Comparison of ENCODE assay signal across 1 cellular context in genomic region chr15:90065682-90066049, GRCh38.
TF ChIP-seq lines count a peak whose summit lies in the region.

No MANE protein-coding gene starts in this region.

TF ChIP-seq in GM23338, 12 proteins besides CTCF, POLR2A, EP300 and RAD21 (continued from another document):
- TF ChIP-seq ZNF462 (CRISPR knock-in tag; IDR thresholded peaks at IDR 0.05) (no peak), ETS1 (IDR thresholded peaks at IDR 0.05) (no peak), NANOG (IDR thresholded peaks at IDR 0.05; ENCODE audit: borderline replicate concordance) (no peak)
